ENCODE assay signal across 17 cellular contexts in the genomic region with DNA sequence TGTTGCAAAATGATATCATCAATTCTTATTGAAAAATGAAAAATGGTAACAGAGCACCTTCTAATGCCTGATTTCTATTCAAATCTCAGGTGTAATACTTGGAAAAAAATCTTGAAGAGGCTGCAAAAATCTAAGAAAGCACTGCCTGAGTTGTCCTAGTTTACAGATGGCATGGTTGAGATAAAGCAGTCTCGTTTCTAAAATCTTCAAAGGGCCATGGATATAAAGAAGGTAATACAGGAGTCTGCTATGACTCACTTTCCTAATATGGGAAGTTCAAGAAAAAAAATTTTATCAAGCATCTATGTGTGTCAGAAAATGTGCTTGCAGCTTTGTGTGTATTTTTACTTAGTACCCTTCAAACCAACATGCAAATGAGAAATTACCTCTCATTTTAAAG.
"Had no signal": no experiment of that assay in that cellular context is flagged by ENCODE, and none has a peak within 500 bp of the region (broad histone marks: within the 10 kb centered on the region; RNA-seq: fewer than 3 reads in every experiment).

No MANE protein-coding gene starts in this region.

- H3K27ac ChIP-seq: dorsolateral prefrontal cortex, esophagus muscularis mucosa, foreskin keratinocyte, gastroesophageal sphincter, heart left ventricle, left lung, lower lobe of right lung had no signal

- H3K27me3 ChIP-seq: dorsolateral prefrontal cortex, esophagus muscularis mucosa, foreskin keratinocyte, gastroesophageal sphincter, heart left ventricle, left lung had no signal

- H3K36me3 ChIP-seq: esophagus muscularis mucosa, gastroesophageal sphincter, heart left ventricle, left lung, lower lobe of right lung had no signal

- H3K4me1 ChIP-seq: esophagus muscularis mucosa, gastroesophageal sphincter, left lung, lower lobe of right lung had no signal

- H3K4me3 ChIP-seq: coronary artery, dorsolateral prefrontal cortex, esophagus muscularis mucosa, gastroesophageal sphincter, heart left ventricle, left lung, lower lobe of right lung, mucosa of descending colon had no signal

- ATAC-seq: foreskin keratinocyte, gastroesophageal sphincter, heart left ventricle, left cardiac atrium, left lung, left ventricle myocardium superior, lower lobe of right lung, mucosa of descending colon had no signal

- DNase-seq: dermis blood vessel endothelial cell; dorsolateral prefrontal cortex; effector CD4-positive, alpha-beta T cell; effector memory CD4-positive, alpha-beta T cell; foreskin keratinocyte; heart left ventricle; hippocampal formation; left cardiac atrium; left lung; left ventricle myocardium superior; lower lobe of right lung; mesenchymal stem cell; mucosa of descending colon; naive B cell had no signal

- H3K9me3 ChIP-seq: esophagus muscularis mucosa, lower lobe of right lung, mucosa of descending colon had no signal
